8 cellular contexts compared by ENCODE assay signal in the genomic region with DNA sequence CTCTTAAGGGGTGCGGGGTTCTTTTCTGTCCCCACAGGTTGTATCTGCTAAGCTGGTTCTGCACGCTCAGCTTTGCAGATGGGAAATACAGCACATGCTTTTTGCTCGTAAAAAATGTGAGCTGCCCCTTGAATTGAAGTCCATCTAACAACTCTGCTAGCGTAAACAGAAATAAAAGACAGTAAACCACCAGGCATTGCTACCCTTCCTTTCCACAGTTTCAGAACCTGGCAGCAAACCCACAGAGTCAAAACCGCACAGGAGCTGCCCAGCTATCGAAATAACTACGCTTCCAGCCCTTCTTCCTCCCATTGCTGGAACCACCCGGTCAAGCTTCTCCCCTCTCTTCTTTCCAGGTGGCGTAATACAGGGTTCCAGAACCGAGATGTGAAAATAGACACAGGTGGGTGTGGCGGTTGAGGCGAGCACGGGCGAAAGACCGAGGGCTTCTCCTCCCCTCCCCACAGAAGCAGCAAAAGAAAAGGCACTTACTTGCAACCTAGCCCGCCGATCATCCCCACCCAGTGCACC. TPM values are rescaled to one million over a fixed set of nuclear protein-coding genes. Genes with fewer than 3 reads are reported as not detected.
A peak's percentile ranks its signal among the peaks of the same experiment; 100 is the strongest.
DNase-seq lines count a peak whose midpoint lies in the region; ATAC-seq lines count a peak whose summit lies in the region.

No MANE protein-coding gene starts in this region.

- peaks cover 41% of the 10 kb centered on the region for H3K27me3 Mint-ChIP-seq in activated CD8-positive, alpha-beta T cell treated with anti-CD3 and anti-CD28 coated beads, Interleukin-2, amount 10 ng/mL, durations not matched to agents 7 days and 5 days (ENCODE audit: low read depth)
- H3K27me3 Mint-ChIP-seq in stimulated activated naive B cell treated with anti-CD40 and anti-IgM and Interleukin-4, amounts not matched to agents 10 μg/mL and 1 μg/mL and 100 μg/mL, for 72 hours = peaks cover 36 to 47% of the 10 kb centered on the region in 2 donors

- peak overlapping the region; percentile 98 for H3K4me3 ChIP-seq in iPS-20b (ENCODE audit: low read length)

- H3K4me1 ChIP-seq in iPS-20b (ENCODE audit: insufficient read depth, low read length) = peaks cover 19% of the 10 kb centered on the region

- no peaks in the 10 kb centered on the region for H3K36me3 Mint-ChIP-seq in activated CD8-positive, alpha-beta T cell treated with anti-CD3 and anti-CD28 coated beads, Interleukin-2, amount 10 ng/mL, durations not matched to agents 7 days and 5 days (ENCODE audit: low read depth)
- no peaks in the 10 kb centered on the region for H3K36me3 Mint-ChIP-seq in stimulated activated naive B cell treated with anti-CD40 and anti-IgM and Interleukin-4, amounts not matched to agents 10 μg/mL and 1 μg/mL and 100 μg/mL, for 72 hours

- H3K9me3 Mint-ChIP-seq in activated CD8-positive, alpha-beta T cell treated with anti-CD3 and anti-CD28 coated beads, Interleukin-2, amount 10 ng/mL, durations not matched to agents 7 days and 5 days (ENCODE audit: insufficient read depth) = no peaks in the 10 kb centered on the region
- H3K9me3 Mint-ChIP-seq in stimulated activated naive B cell treated with anti-CD40 and anti-IgM and Interleukin-4, amounts not matched to agents 10 μg/mL and 1 μg/mL and 100 μg/mL, for 72 hours = no peaks in the 10 kb centered on the region

- peaks cover 26% of the 10 kb centered on the region for H3K27me3 ChIP-seq in iPS-20b (ENCODE audit: insufficient read depth, low read length)

- H3K36me3 ChIP-seq in iPS-20b (ENCODE audit: insufficient read depth, low read depth, low read length) = no peaks in the 10 kb centered on the region

- no peaks in the 10 kb centered on the region for H3K9me3 ChIP-seq in iPS-20b (ENCODE audit: insufficient read depth, low read depth, low read length)

- no peak overlapping the region for H3K27ac ChIP-seq in iPS-20b (ENCODE audit: low read length)

- no peak overlapping the region for H3K27ac Mint-ChIP-seq in activated CD8-positive, alpha-beta T cell treated with anti-CD3 and anti-CD28 coated beads, Interleukin-2, amount 10 ng/mL, durations not matched to agents 7 days and 5 days
- no peak overlapping the region for H3K27ac Mint-ChIP-seq in stimulated activated naive B cell treated with anti-CD40 and anti-IgM and Interleukin-4, amounts not matched to agents 10 μg/mL and 1 μg/mL and 100 μg/mL, for 72 hours

- peak; percentile 40 for ATAC-seq in HG03025 (IDR thresholded peaks at IDR 0.05; ENCODE audit: low FRiP score, unreplicated experiment)
- ATAC-seq in activated CD8-positive, alpha-beta T cell treated with anti-CD3 and anti-CD28 coated beads, Interleukin-2, amount 10 ng/mL, durations not matched to agents 7 days and 5 days = peak; percentile 27
- peak; percentile 4 to 19 for ATAC-seq in stimulated activated naive B cell treated with anti-CD40 and anti-IgM and Interleukin-4, amounts not matched to agents 10 μg/mL and 1 μg/mL and 100 μg/mL, for 72 hours (replicated peaks)

- DNase-seq in NCI-H510A treated with DMSO at 0.1 percent for 48 hours (lab: John Stamatoyannopoulos, UW) (peak; percentile 69), NCI-H510A (lab: John Stamatoyannopoulos, UW) (no peak), 8988T (no peak), islet precursor cell (no peak)
- no peak for DNase-seq in activated CD8-positive, alpha-beta T cell treated with anti-CD3 and anti-CD28 coated beads, Interleukin-2, amount 10 ng/mL, durations not matched to agents 7 days and 5 days
- peak; percentile 1 for DNase-seq in stimulated activated naive B cell treated with anti-CD40 and anti-IgM and Interleukin-4, amounts not matched to agents 10 μg/mL and 1 μg/mL and 100 μg/mL, for 72 hours

- CTCF ChIA-PET in activated CD8-positive, alpha-beta T cell treated with anti-CD3 and anti-CD28 coated beads, Interleukin-2, amount 10 ng/mL, durations not matched to agents 7 days and 5 days (lab: Charles Lee) = interaction anchor here (1.2 kb wide), 1 partner anchor 13 kb away, joined by 3 read pairs; no protein-coding TSS in a partner anchor

- peak overlapping the region; percentile 65 for H3K4me3 Mint-ChIP-seq in activated CD8-positive, alpha-beta T cell treated with anti-CD3 and anti-CD28 coated beads, Interleukin-2, amount 10 ng/mL, durations not matched to agents 7 days and 5 days
- H3K4me3 Mint-ChIP-seq in stimulated activated naive B cell treated with anti-CD40 and anti-IgM and Interleukin-4, amounts not matched to agents 10 μg/mL and 1 μg/mL and 100 μg/mL, for 72 hours = peak overlapping the region; percentile 60 to 82

- peak overlapping the region; percentile 63; the same call in 1 of the 2 replicates for H3K9ac ChIP-seq in iPS-20b (ENCODE audit: low read depth, low read length)

- peaks cover 15% of the 10 kb centered on the region for H3K4me1 Mint-ChIP-seq in activated CD8-positive, alpha-beta T cell treated with anti-CD3 and anti-CD28 coated beads, Interleukin-2, amount 10 ng/mL, durations not matched to agents 7 days and 5 days (ENCODE audit: low read depth)
- peaks cover 8 to 16% of the 10 kb centered on the region in 2 donors for H3K4me1 Mint-ChIP-seq in stimulated activated naive B cell treated with anti-CD40 and anti-IgM and Interleukin-4, amounts not matched to agents 10 μg/mL and 1 μg/mL and 100 μg/mL, for 72 hours

- POLR2A ChIA-PET in activated CD8-positive, alpha-beta T cell treated with anti-CD3 and anti-CD28 coated beads, Interleukin-2, amount 10 ng/mL, durations not matched to agents 7 days and 5 days (lab: Charles Lee) = no interaction called here

RNA-seq across cellular contexts. Expression of a gene that starts 0.5 kb away (rescaled TPM):
- total RNA-seq in activated CD8-positive, alpha-beta T cell treated with anti-CD3 and anti-CD28 coated beads, Interleukin-2, amount 10 ng/mL, durations not matched to agents 7 days and 5 days = under 1 TPM in 1 of 2 experiments, not detected in 1; 0.16 TPM

Comparison
In these comparisons a context has a peak if more than half of its experiments do, and no peak if none do; other contexts are left out.
1. DNase-seq: peak in NCI-H510A treated with DMSO at 0.1 percent for 48 hours (single experiment) and stimulated activated naive B cell treated with anti-CD40 and anti-IgM and Interleukin-4, amounts not matched to agents 10 μg/mL and 1 μg/mL and 100 μg/mL, for 72 hours (single experiment); none in NCI-H510A (single experiment), activated CD8-positive, alpha-beta T cell treated with anti-CD3 and anti-CD28 coated beads, Interleukin-2, amount 10 ng/mL, durations not matched to agents 7 days and 5 days (single experiment), 8988T (single experiment) and islet precursor cell (single experiment).
2. Peak in every context shown above with its lines, with median percentiles within 50 percentile points of each other: ATAC-seq.